ENCODE assay signal across 1 cellular context in the genomic region with DNA sequence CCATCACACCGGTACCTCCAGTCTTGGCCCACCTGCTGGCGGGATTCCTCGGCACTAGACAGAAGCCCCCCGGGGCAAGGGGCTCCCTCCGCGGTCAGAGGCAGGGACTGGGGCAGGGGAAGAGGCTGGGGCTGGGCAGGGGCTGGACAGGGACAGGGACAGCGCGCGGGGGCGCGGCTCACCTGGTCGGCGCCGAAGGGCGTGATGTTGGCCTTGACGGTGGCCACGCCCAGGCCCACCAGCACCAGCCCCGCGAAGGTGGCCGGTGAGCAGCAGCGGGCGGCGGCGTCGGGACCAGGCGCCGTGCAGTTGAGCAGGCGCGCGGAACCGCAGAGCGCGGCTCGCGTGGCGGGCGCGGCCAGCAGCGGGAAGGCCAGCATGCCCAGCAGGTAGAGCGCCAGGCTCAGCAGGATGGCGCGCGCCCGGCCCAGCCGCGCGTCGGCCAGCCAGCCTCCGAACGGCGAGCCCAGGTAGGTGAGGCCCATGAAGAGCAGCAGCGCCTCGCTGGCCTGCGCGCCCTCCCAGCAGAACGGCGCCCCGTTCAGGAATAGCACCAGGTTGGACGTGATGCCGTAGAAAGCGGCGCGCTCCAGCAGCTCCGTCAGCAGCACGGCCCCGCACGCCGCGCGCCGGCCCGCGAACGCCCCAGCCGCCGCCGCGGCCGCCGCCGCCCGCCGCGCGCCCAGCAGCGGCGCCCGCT.
TF ChIP-seq lines count a peak whose summit lies in the region.

No MANE protein-coding gene starts in this region.

TF ChIP-seq in HepG2, 621 proteins besides CTCF, POLR2A, EP300 and RAD21 (continued from another document and continues in another):
- TF ChIP-seq, protein P1, sequence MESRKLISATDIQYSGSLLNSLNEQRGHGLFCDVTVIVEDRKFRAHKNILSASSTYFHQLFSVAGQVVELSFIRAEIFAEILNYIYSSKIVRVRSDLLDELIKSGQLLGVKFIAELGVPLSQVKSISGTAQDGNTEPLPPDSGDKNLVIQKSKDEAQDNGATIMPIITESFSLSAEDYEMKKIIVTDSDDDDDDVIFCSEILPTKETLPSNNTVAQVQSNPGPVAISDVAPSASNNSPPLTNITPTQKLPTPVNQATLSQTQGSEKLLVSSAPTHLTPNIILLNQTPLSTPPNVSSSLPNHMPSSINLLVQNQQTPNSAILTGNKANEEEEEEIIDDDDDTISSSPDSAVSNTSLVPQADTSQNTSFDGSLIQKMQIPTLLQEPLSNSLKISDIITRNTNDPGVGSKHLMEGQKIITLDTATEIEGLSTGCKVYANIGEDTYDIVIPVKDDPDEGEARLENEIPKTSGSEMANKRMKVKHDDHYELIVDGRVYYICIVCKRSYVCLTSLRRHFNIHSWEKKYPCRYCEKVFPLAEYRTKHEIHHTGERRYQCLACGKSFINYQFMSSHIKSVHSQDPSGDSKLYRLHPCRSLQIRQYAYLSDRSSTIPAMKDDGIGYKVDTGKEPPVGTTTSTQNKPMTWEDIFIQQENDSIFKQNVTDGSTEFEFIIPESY (CRISPR knock-in tag; IDR thresholded peaks at IDR 0.05): no peak
- TF ChIP-seq GTF2F1 (IDR thresholded peaks at IDR 0.05; ENCODE audit: low read length): no peak
- no peak for TF ChIP-seq EEA1 (CRISPR knock-in tag; IDR thresholded peaks at IDR 0.05; ENCODE audit: borderline replicate concordance)
- no peak for TF ChIP-seq MEIS2 (CRISPR knock-in tag; IDR thresholded peaks at IDR 0.05)
- TF ChIP-seq TCF12 (IDR thresholded peaks at IDR 0.05): no peak
- no peak for TF ChIP-seq TCF12 (CRISPR knock-in tag; IDR thresholded peaks at IDR 0.05)
- TF ChIP-seq, protein P2, sequence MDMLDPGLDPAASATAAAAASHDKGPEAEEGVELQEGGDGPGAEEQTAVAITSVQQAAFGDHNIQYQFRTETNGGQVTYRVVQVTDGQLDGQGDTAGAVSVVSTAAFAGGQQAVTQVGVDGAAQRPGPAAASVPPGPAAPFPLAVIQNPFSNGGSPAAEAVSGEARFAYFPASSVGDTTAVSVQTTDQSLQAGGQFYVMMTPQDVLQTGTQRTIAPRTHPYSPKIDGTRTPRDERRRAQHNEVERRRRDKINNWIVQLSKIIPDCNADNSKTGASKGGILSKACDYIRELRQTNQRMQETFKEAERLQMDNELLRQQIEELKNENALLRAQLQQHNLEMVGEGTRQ (IDR thresholded peaks at IDR 0.05; ENCODE audit: low read depth, low read length): no peak
- TF ChIP-seq, protein P2 (CRISPR knock-in tag; IDR thresholded peaks at IDR 0.05; ENCODE audit: borderline replicate concordance): no peak
- no peak for TF ChIP-seq KLF13 (CRISPR knock-in tag; IDR thresholded peaks at IDR 0.05)
- TF ChIP-seq HIVEP1 (CRISPR knock-in tag; IDR thresholded peaks at IDR 0.05): no peak
- no peak for TF ChIP-seq ZNF335 (CRISPR knock-in tag; IDR thresholded peaks at IDR 0.05)
- TF ChIP-seq SPEN (CRISPR knock-in tag; IDR thresholded peaks at IDR 0.05; ENCODE audit: low read depth): no peak; the same call in 1 of the 2 replicates
- peak; percentile 77; the same call in 1 of the 2 replicates for TF ChIP-seq ZNF563 (CRISPR knock-in tag; IDR thresholded peaks at IDR 0.05)
- TF ChIP-seq GZF1 (CRISPR knock-in tag; IDR thresholded peaks at IDR 0.05): no peak
- 0 out of 2 replicates have a peak, but pooled peaks have one; percentile 16 for TF ChIP-seq REXO4 (CRISPR knock-in tag; IDR thresholded peaks at IDR 0.05; ENCODE audit: borderline replicate concordance)
- TF ChIP-seq CC2D1A (CRISPR knock-in tag; IDR thresholded peaks at IDR 0.05): no peak
- no peak for TF ChIP-seq ZNF382 (CRISPR knock-in tag; IDR thresholded peaks at IDR 0.05; ENCODE audit: borderline replicate concordance)
- TF ChIP-seq NR2F6 (IDR thresholded peaks at IDR 0.05): no peak
- TF ChIP-seq NR2F6 (CRISPR knock-in tag; IDR thresholded peaks at IDR 0.05): no peak
- TF ChIP-seq, protein P3, sequence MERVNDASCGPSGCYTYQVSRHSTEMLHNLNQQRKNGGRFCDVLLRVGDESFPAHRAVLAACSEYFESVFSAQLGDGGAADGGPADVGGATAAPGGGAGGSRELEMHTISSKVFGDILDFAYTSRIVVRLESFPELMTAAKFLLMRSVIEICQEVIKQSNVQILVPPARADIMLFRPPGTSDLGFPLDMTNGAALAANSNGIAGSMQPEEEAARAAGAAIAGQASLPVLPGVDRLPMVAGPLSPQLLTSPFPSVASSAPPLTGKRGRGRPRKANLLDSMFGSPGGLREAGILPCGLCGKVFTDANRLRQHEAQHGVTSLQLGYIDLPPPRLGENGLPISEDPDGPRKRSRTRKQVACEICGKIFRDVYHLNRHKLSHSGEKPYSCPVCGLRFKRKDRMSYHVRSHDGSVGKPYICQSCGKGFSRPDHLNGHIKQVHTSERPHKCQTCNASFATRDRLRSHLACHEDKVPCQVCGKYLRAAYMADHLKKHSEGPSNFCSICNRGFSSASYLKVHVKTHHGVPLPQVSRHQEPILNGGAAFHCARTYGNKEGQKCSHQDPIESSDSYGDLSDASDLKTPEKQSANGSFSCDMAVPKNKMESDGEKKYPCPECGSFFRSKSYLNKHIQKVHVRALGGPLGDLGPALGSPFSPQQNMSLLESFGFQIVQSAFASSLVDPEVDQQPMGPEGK (CRISPR knock-in tag; IDR thresholded peaks at IDR 0.05): 0 out of 2 replicates have a peak, but pooled peaks have one; percentile 15
- TF ChIP-seq CHCHD3 (CRISPR knock-in tag; IDR thresholded peaks at IDR 0.05): peak; percentile 87
- no peak for TF ChIP-seq ZNF549 (CRISPR knock-in tag; IDR thresholded peaks at IDR 0.05)
- TF ChIP-seq, protein P4, sequence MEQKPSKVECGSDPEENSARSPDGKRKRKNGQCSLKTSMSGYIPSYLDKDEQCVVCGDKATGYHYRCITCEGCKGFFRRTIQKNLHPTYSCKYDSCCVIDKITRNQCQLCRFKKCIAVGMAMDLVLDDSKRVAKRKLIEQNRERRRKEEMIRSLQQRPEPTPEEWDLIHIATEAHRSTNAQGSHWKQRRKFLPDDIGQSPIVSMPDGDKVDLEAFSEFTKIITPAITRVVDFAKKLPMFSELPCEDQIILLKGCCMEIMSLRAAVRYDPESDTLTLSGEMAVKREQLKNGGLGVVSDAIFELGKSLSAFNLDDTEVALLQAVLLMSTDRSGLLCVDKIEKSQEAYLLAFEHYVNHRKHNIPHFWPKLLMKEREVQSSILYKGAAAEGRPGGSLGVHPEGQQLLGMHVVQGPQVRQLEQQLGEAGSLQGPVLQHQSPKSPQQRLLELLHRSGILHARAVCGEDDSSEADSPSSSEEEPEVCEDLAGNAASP (CRISPR knock-in tag; IDR thresholded peaks at IDR 0.05; ENCODE audit: borderline replicate concordance): no peak
- TF ChIP-seq, protein P5, sequence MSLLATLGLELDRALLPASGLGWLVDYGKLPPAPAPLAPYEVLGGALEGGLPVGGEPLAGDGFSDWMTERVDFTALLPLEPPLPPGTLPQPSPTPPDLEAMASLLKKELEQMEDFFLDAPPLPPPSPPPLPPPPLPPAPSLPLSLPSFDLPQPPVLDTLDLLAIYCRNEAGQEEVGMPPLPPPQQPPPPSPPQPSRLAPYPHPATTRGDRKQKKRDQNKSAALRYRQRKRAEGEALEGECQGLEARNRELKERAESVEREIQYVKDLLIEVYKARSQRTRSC (CRISPR knock-in tag; IDR thresholded peaks at IDR 0.05; ENCODE audit: low read depth): no peak
- no peak for TF ChIP-seq GFI1 (CRISPR knock-in tag; IDR thresholded peaks at IDR 0.05; ENCODE audit: borderline replicate concordance)
- TF ChIP-seq, protein P6, sequence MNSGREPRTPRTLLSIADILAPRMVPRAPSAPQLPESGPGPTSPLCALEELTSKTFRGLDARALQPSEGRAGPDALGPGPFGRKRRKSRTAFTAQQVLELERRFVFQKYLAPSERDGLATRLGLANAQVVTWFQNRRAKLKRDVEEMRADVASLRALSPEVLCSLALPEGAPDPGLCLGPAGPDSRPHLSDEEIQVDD (CRISPR knock-in tag; IDR thresholded peaks at IDR 0.05; ENCODE audit: borderline replicate concordance): no peak; the same call in 1 of the 2 replicates
- TF ChIP-seq NRL (CRISPR knock-in tag; IDR thresholded peaks at IDR 0.05; ENCODE audit: borderline replicate concordance): 0 out of 2 replicates have a peak, but pooled peaks have one; percentile 25
- no peak for TF ChIP-seq ZSCAN20 (CRISPR knock-in tag; IDR thresholded peaks at IDR 0.05; ENCODE audit: borderline replicate concordance)
- TF ChIP-seq, protein P7, sequence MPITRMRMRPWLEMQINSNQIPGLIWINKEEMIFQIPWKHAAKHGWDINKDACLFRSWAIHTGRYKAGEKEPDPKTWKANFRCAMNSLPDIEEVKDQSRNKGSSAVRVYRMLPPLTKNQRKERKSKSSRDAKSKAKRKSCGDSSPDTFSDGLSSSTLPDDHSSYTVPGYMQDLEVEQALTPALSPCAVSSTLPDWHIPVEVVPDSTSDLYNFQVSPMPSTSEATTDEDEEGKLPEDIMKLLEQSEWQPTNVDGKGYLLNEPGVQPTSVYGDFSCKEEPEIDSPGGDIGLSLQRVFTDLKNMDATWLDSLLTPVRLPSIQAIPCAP (CRISPR knock-in tag; IDR thresholded peaks at IDR 0.05; ENCODE audit: low read depth): no peak
- TF ChIP-seq ZNF746 (CRISPR knock-in tag; IDR thresholded peaks at IDR 0.05): no peak
- TF ChIP-seq, protein P8, sequence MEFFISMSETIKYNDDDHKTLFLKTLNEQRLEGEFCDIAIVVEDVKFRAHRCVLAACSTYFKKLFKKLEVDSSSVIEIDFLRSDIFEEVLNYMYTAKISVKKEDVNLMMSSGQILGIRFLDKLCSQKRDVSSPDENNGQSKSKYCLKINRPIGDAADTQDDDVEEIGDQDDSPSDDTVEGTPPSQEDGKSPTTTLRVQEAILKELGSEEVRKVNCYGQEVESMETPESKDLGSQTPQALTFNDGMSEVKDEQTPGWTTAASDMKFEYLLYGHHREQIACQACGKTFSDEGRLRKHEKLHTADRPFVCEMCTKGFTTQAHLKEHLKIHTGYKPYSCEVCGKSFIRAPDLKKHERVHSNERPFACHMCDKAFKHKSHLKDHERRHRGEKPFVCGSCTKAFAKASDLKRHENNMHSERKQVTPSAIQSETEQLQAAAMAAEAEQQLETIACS (CRISPR knock-in tag; IDR thresholded peaks at IDR 0.05): peak; percentile 43
- TF ChIP-seq CAMTA2 (CRISPR knock-in tag; IDR thresholded peaks at IDR 0.05; ENCODE audit: borderline replicate concordance): no peak
- no peak for TF ChIP-seq GATAD2A (CRISPR knock-in tag; IDR thresholded peaks at IDR 0.05)
- TF ChIP-seq ZNF12 (CRISPR knock-in tag; IDR thresholded peaks at IDR 0.05): no peak
- TF ChIP-seq ATF7 (IDR thresholded peaks at IDR 0.05): no peak
- TF ChIP-seq ATF7 (CRISPR knock-in tag; IDR thresholded peaks at IDR 0.05): no peak
- no peak for TF ChIP-seq ASH2L (IDR thresholded peaks at IDR 0.05; ENCODE audit: insufficient read length, low read depth, low read length)
- TF ChIP-seq, protein P9, sequence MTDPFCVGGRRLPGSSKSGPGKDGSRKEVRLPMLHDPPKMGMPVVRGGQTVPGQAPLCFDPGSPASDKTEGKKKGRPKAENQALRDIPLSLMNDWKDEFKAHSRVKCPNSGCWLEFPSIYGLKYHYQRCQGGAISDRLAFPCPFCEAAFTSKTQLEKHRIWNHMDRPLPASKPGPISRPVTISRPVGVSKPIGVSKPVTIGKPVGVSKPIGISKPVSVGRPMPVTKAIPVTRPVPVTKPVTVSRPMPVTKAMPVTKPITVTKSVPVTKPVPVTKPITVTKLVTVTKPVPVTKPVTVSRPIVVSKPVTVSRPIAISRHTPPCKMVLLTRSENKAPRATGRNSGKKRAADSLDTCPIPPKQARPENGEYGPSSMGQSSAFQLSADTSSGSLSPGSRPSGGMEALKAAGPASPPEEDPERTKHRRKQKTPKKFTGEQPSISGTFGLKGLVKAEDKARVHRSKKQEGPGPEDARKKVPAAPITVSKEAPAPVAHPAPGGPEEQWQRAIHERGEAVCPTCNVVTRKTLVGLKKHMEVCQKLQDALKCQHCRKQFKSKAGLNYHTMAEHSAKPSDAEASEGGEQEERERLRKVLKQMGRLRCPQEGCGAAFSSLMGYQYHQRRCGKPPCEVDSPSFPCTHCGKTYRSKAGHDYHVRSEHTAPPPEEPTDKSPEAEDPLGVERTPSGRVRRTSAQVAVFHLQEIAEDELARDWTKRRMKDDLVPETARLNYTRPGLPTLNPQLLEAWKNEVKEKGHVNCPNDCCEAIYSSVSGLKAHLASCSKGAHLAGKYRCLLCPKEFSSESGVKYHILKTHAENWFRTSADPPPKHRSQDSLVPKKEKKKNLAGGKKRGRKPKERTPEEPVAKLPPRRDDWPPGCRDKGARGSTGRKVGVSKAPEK (CRISPR knock-in tag; IDR thresholded peaks at IDR 0.05; ENCODE audit: borderline replicate concordance): no peak
- TF ChIP-seq, protein P10, sequence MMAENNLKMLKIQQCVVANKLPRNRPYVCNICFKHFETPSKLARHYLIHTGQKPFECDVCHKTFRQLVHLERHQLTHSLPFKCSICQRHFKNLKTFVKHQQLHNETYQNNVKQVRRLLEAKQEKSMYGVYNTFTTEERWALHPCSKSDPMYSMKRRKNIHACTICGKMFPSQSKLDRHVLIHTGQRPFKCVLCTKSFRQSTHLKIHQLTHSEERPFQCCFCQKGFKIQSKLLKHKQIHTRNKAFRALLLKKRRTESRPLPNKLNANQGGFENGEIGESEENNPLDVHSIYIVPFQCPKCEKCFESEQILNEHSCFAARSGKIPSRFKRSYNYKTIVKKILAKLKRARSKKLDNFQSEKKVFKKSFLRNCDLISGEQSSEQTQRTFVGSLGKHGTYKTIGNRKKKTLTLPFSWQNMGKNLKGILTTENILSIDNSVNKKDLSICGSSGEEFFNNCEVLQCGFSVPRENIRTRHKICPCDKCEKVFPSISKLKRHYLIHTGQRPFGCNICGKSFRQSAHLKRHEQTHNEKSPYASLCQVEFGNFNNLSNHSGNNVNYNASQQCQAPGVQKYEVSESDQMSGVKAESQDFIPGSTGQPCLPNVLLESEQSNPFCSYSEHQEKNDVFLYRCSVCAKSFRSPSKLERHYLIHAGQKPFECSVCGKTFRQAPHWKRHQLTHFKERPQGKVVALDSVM (CRISPR knock-in tag; IDR thresholded peaks at IDR 0.05): peak; percentile 65
- TF ChIP-seq MTF1 (CRISPR knock-in tag; IDR thresholded peaks at IDR 0.05): no peak
- no peak for TF ChIP-seq ATRX (CRISPR knock-in tag; IDR thresholded peaks at IDR 0.05; ENCODE audit: borderline replicate concordance)
- TF ChIP-seq, protein P11, sequence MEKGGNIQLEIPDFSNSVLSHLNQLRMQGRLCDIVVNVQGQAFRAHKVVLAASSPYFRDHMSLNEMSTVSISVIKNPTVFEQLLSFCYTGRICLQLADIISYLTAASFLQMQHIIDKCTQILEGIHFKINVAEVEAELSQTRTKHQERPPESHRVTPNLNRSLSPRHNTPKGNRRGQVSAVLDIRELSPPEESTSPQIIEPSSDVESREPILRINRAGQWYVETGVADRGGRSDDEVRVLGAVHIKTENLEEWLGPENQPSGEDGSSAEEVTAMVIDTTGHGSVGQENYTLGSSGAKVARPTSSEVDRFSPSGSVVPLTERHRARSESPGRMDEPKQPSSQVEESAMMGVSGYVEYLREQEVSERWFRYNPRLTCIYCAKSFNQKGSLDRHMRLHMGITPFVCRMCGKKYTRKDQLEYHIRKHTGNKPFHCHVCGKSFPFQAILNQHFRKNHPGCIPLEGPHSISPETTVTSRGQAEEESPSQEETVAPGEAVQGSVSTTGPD (CRISPR knock-in tag; IDR thresholded peaks at IDR 0.05): no peak
- TF ChIP-seq ZBTB7B (CRISPR knock-in tag; IDR thresholded peaks at IDR 0.05): 0 out of 2 replicates have a peak, but pooled peaks have one; percentile 26
- no peak for TF ChIP-seq ZNF317 (CRISPR knock-in tag; IDR thresholded peaks at IDR 0.05)
- no peak for TF ChIP-seq ZNF550 (CRISPR knock-in tag; IDR thresholded peaks at IDR 0.05; ENCODE audit: borderline replicate concordance)
- TF ChIP-seq KAT2B (IDR thresholded peaks at IDR 0.05; ENCODE audit: borderline replicate concordance, low read depth, low read length): no peak
